Comparison of ENCODE assay signal across 14 cellular contexts in genomic region chr6:137297887-137298286, GRCh38.
DNase-seq lines count a peak whose midpoint lies in the region; ATAC-seq and TF ChIP-seq lines count a peak whose summit lies in the region.
"Had no signal": no experiment of that assay in that cellular context is flagged by ENCODE, and none has a peak within 500 bp of the region (broad histone marks: within the 10 kb centered on the region; RNA-seq: fewer than 3 reads in every experiment).

No MANE protein-coding gene starts in this region.

- peak overlapping the region; percentile 67 for H2AFZ ChIP-seq in smooth muscle cell (ENCODE audit: low read depth)

- H3K27me3 ChIP-seq in adrenal gland (no peaks in the 10 kb centered on the region), smooth muscle cell (ENCODE audit: low read depth) (no peaks in the 10 kb centered on the region)

- H3K79me2 ChIP-seq in smooth muscle cell (ENCODE audit: low read depth), result no peaks in the 10 kb centered on the region

- no peaks in the 10 kb centered on the region for H4K20me1 ChIP-seq in smooth muscle cell (ENCODE audit: low read depth)

- H3K36me3 ChIP-seq in adrenal gland (replicated peaks in 1 of 2) (no peaks in the 10 kb centered on the region), smooth muscle cell (ENCODE audit: low read depth) (no peaks in the 10 kb centered on the region)
- H3K36me3 ChIP-seq: HAP-1 had no signal

- intact Hi-C loops in adrenal gland (cut with DNase I), result no loop called here

- H3K4me3 ChIP-seq in adrenal gland (no peak overlapping the region), smooth muscle cell (no peak overlapping the region)
- H3K4me3 ChIP-seq: HAP-1 had no signal

- ATAC-seq in GM19397 (IDR thresholded peaks at IDR 0.05; ENCODE audit: unreplicated experiment) (no peak), HG02970 (IDR thresholded peaks at IDR 0.05; ENCODE audit: low FRiP score, unreplicated experiment) (no peak)
- ATAC-seq: stimulated activated memory B cell treated with anti-CD40 and anti-IgM and Interleukin-4, amounts not matched to agents 10 μg/mL and 1 μg/mL and 100 μg/mL, for 72 hours had no signal

- H3K9me3 ChIP-seq in adrenal gland (replicated peaks in 1 of 3) (no peaks in the 10 kb centered on the region), smooth muscle cell (replicated peaks; ENCODE audit: low read depth) (no peaks in the 10 kb centered on the region)
- H3K9me3 ChIP-seq: HAP-1 had no signal

- H3K9ac ChIP-seq in smooth muscle cell (ENCODE audit: low read depth), result no peak overlapping the region

- no peak for TF ChIP-seq CTCF in adrenal gland (IDR thresholded peaks at IDR 0.05)
- no peak for TF ChIP-seq CTCF in smooth muscle cell (IDR thresholded peaks at IDR 0.05; ENCODE audit: borderline replicate concordance, insufficient read depth, poor library complexity, severe bottlenecking)

- DNase-seq in NCI-H345 (lab: John Stamatoyannopoulos, UW), result peak; percentile 41
- no peak for DNase-seq in NCI-H345 treated with DMSO at 0.1 percent for 48 hours (lab: John Stamatoyannopoulos, UW; ENCODE audit: unreplicated experiment)
- peak in 5 of 7 donors; percentile 16 to 55 (median 32) for DNase-seq in adrenal gland
- peak; percentile 88 for DNase-seq in iPS DF 4.7 (ENCODE audit: extremely low read depth, low spot score)
- DNase-seq in smooth muscle cell (lab: John Stamatoyannopoulos, UW; ENCODE audit: unreplicated experiment), result no peak
- DNase-seq in GM03348 (ENCODE audit: low spot score), result no peak
- DNase-seq: activated CD4-positive, alpha-beta T cell treated with anti-CD3 and anti-CD28 coated beads, Interleukin-2, amount 50 U/mL, for 48 hours; naive B cell; NCI-H1694 treated with DMSO at 0.1 percent for 48 hours; SHP77 treated with DMSO at 0.1 percent for 48 hours had no signal

- H3F3A ChIP-seq in smooth muscle cell (ENCODE audit: low read depth), result no peaks in the 10 kb centered on the region

- TF ChIP-seq POLR2A in adrenal gland (IDR thresholded peaks at IDR 0.05), result no peak

- H3K4me2 ChIP-seq in smooth muscle cell, result no peak overlapping the region

- H3K27ac ChIP-seq in adrenal gland (no peak overlapping the region), smooth muscle cell (ENCODE audit: low read depth) (no peak overlapping the region)

- H3K4me1 ChIP-seq in adrenal gland (replicated peaks in 1 of 2) (peaks cover 0 to 3% of the 10 kb centered on the region in 2 donors), smooth muscle cell (ENCODE audit: low read depth) (no peaks in the 10 kb centered on the region)

- WGBS in adrenal gland, 4 donors, result 35 to 58% (median 39%) methylated on average over 5 of the region's 5 CpGs
- WGBS in smooth muscle cell (ENCODE audit: low lambda C conversion rate), result 17% methylated on average over 5 of the region's 5 CpGs

Comparison
In these comparisons a context has a peak if more than half of its experiments do, and no peak if none do; other contexts are left out.
1. DNase-seq: peak in NCI-H345 (single experiment), adrenal gland (5 of 7) and iPS DF 4.7 (single experiment); none in NCI-H345 treated with DMSO at 0.1 percent for 48 hours (single experiment), smooth muscle cell (single experiment) and GM03348 (single experiment).